In genomic region chr11:64072403-64072802, GRCh38 we compare ENCODE assay signal across 23 cellular contexts. TPM values are rescaled to one million over a fixed set of nuclear protein-coding genes. Genes with fewer than 3 reads are reported as not detected.
DNase-seq lines count a peak whose midpoint lies in the region; ATAC-seq and TF ChIP-seq lines count a peak whose summit lies in the region.
"Had no signal": no experiment of that assay in that cellular context is flagged by ENCODE, and none has a peak within 500 bp of the region (broad histone marks: within the 10 kb centered on the region; RNA-seq: fewer than 3 reads in every experiment).

No MANE protein-coding gene starts in this region.

- no peaks in the 10 kb centered on the region for H3K36me3 ChIP-seq in SK-N-MC (ENCODE audit: insufficient read depth, low read length)
- H3K36me3 ChIP-seq in neural progenitor cell: no peaks in the 10 kb centered on the region
- H3K36me3 ChIP-seq: BE2C had no signal

- H3K9ac ChIP-seq in SK-N-MC (ENCODE audit: insufficient read length): no peak overlapping the region
- no peak overlapping the region for H3K9ac ChIP-seq in neural progenitor cell
- H3K9ac ChIP-seq: GM23248 had no signal

- peak overlapping the region; percentile 76 for H3K27ac Mint-ChIP-seq in neural progenitor cell
- H3K27ac Mint-ChIP-seq: CD14-positive monocyte; CD4-positive, alpha-beta T cell; CD8-positive, alpha-beta memory T cell had no signal

- no peaks in the 10 kb centered on the region for H3K36me3 Mint-ChIP-seq in neural progenitor cell
- H3K36me3 Mint-ChIP-seq: CD14-positive monocyte; CD8-positive, alpha-beta memory T cell had no signal

- no peaks in the 10 kb centered on the region for H3K27me3 ChIP-seq in neural progenitor cell
- H3K27me3 ChIP-seq: BE2C; BLaER1 treated with 17β-estradiol and CSF1 and Interleukin-3, amounts not matched to agents 10 nM and 100 nM had no signal

- peak overlapping the region; percentile 43 for H3K27ac ChIP-seq in SK-N-MC
- peak overlapping the region; percentile 84 for H3K27ac ChIP-seq in caudate nucleus (ENCODE audit: low read depth, low read length)
- no peak overlapping the region for H3K27ac ChIP-seq in neural progenitor cell
- peak overlapping the region; percentile 62 for H3K27ac ChIP-seq in temporal lobe (ENCODE audit: low read depth, low read length)
- H3K27ac ChIP-seq: A549; BLaER1 treated with 17β-estradiol and CSF1 and Interleukin-3, amounts not matched to agents 10 nM and 100 nM; GM23248 had no signal

- H3K4me1 ChIP-seq in neural progenitor cell: peaks cover 41% of the 10 kb centered on the region
- H3K4me1 ChIP-seq: A549 had no signal

- peaks cover 2% of the 10 kb centered on the region for H3K9me3 Mint-ChIP-seq in neural progenitor cell
- H3K9me3 Mint-ChIP-seq: CD14-positive monocyte; CD4-positive, alpha-beta T cell; CD8-positive, alpha-beta memory T cell had no signal

- no peak for DNase-seq in SK-N-MC (ENCODE audit: low read depth, low spot score)
- peak in 4 of 61 donors; percentile 38 to 65 (median 44) for DNase-seq in caudate nucleus (lab: John Stamatoyannopoulos, UW)
- DNase-seq in neural progenitor cell (ENCODE audit: low spot score): no peak
- no peak for DNase-seq in NCI-H446 treated with DMSO at 0.1 percent for 48 hours (lab: John Stamatoyannopoulos, UW)
- no peak for DNase-seq in G401 (ENCODE audit: low spot score)
- DNase-seq: 8988T; ACHN; AML-193; BE2C; CD4-positive, alpha-beta T cell; CD8-positive, alpha-beta memory T cell; DMS 273 treated with DMSO at 0.1 percent for 48 hours; DMS79; EL; GF-D8; GM23248; H7; HCEC 1CT had no signal

- no peak overlapping the region for H3K4me2 ChIP-seq in neural progenitor cell
- H3K4me2 ChIP-seq: A549 had no signal

- H3K4me3 ChIP-seq in SK-N-MC (no peak overlapping the region), neural progenitor cell (no peak overlapping the region)
- H3K4me3 ChIP-seq: A549; BLaER1 treated with 17β-estradiol and CSF1 and Interleukin-3, amounts not matched to agents 10 nM and 100 nM; GM23248 had no signal

- H3K4me3 Mint-ChIP-seq in neural progenitor cell: no peak overlapping the region
- H3K4me3 Mint-ChIP-seq: CD14-positive monocyte; CD4-positive, alpha-beta T cell; CD8-positive, alpha-beta memory T cell had no signal

- ATAC-seq in HG02870 (IDR thresholded peaks at IDR 0.05; ENCODE audit: unreplicated experiment): no peak
- ATAC-seq: A549 had no signal

- peaks cover 12% of the 10 kb centered on the region for H3F3A ChIP-seq in neural progenitor cell (ENCODE audit: low read depth)

- no peaks in the 10 kb centered on the region for H3K79me2 ChIP-seq in neural progenitor cell (ENCODE audit: low read depth)

- H2AFZ ChIP-seq in neural progenitor cell (replicated peaks): no peak overlapping the region
- H2AFZ ChIP-seq: GM23248 had no signal

- no peak for TF ChIP-seq CTCF in neural progenitor cell (IDR thresholded peaks at IDR 0.05)

- H3K9me3 ChIP-seq in SK-N-MC (ENCODE audit: low read depth, low read length) (no peaks in the 10 kb centered on the region), neural progenitor cell (ENCODE audit: low read depth) (no peaks in the 10 kb centered on the region)
- H3K9me3 ChIP-seq: A549; BE2C; BLaER1 treated with 17β-estradiol and CSF1 and Interleukin-3, amounts not matched to agents 10 nM and 100 nM had no signal

- no peaks in the 10 kb centered on the region for H4K20me1 ChIP-seq in neural progenitor cell (ENCODE audit: low read depth)

- in situ Hi-C loops in G401 (cut with HindIII; ENCODE audit: low sequenced_read_pairs): no loop called here

- peaks cover under 1% of the 10 kb centered on the region for H3K27me3 Mint-ChIP-seq in neural progenitor cell (ENCODE audit: insufficient read depth, low read depth)
- H3K27me3 Mint-ChIP-seq: CD4-positive, alpha-beta T cell; CD8-positive, alpha-beta memory T cell had no signal

- peaks cover 33% of the 10 kb centered on the region for H3K4me1 Mint-ChIP-seq in neural progenitor cell

RNA-seq across cellular contexts. Expression of gene FLRT1, which starts 36.7 kb away (rescaled TPM):
- total RNA-seq in neural progenitor cell (ENCODE audit: low replicate concordance): 0.11 and 0.12 TPM in 2 replicates
- total RNA-seq in temporal lobe: 7.6 TPM
- total RNA-seq in G401 (2014; rRNA removed; shearing (Covaris generic)): not detected in 2 replicates
- total RNA-seq: CD4-positive, alpha-beta T cell; CD8-positive, alpha-beta memory T cell had no signal
